15 cellular contexts compared by ENCODE assay signal in genomic region chr2:127392133-127392827, GRCh38. TPM values are rescaled to one million over a fixed set of nuclear protein-coding genes. Genes with fewer than 3 reads are reported as not detected.
DNase-seq lines count a peak whose midpoint lies in the region; ATAC-seq and TF ChIP-seq lines count a peak whose summit lies in the region.
"Had no signal": no experiment of that assay in that cellular context is flagged by ENCODE, and none has a peak within 500 bp of the region (broad histone marks: within the 10 kb centered on the region; RNA-seq: fewer than 3 reads in every experiment).

No MANE protein-coding gene starts in this region.

- H3K36me3 Mint-ChIP-seq in activated T-cell treated with anti-CD3 and anti-CD28 coated beads, Interleukin-2, amount 50 U/mL, for 24 hours (ENCODE audit: low read depth): no peaks in the 10 kb centered on the region
- peaks cover 21% of the 10 kb centered on the region for H3K36me3 Mint-ChIP-seq in central memory CD8-positive, alpha-beta T cell (ENCODE audit: insufficient read depth)
- H3K36me3 Mint-ChIP-seq in stimulated activated memory B cell treated with anti-CD40 and anti-IgM and Interleukin-4, amounts not matched to agents 10 μg/mL and 1 μg/mL and 100 μg/mL, for 72 hours: peaks cover 32% of the 10 kb centered on the region
- H3K36me3 Mint-ChIP-seq: neural progenitor cell had no signal

- no peak for DNase-seq in activated T-cell treated with anti-CD3 and anti-CD28 coated beads, Interleukin-2, amount 50 U/mL, for 24 hours
- no peak for DNase-seq in activated T-cell treated with anti-CD3 and anti-CD28 coated beads, Interleukin-2, amount 50 U/mL, for 1 hour
- DNase-seq in OCI-LY7 (ENCODE audit: low spot score) (no peak), NCI-H1694 treated with DMSO at 0.1 percent for 48 hours (lab: John Stamatoyannopoulos, UW) (no peak), ureter (ENCODE audit: low spot score) (no peak), NCI-H1048 (lab: John Stamatoyannopoulos, UW) (no peak)
- DNase-seq in central memory CD8-positive, alpha-beta T cell (ENCODE audit: low spot score in 2 of 2): no peak
- DNase-seq: amygdala; Calu3; effector CD8-positive, alpha-beta T cell; NCI-H1105 treated with DMSO at 0.1 percent for 48 hours; NCI-H446 treated with DMSO at 0.1 percent for 48 hours; stomach had no signal

- intact Hi-C loops in OCI-LY7 (cut with micrococcal nuclease; ENCODE audit: unreplicated experiment): no loop called here

- H3K27ac Mint-ChIP-seq in activated T-cell treated with anti-CD3 and anti-CD28 coated beads, Interleukin-2, amount 50 U/mL, for 24 hours: peak overlapping the region; percentile 81
- peak overlapping the region; percentile 32 for H3K27ac Mint-ChIP-seq in central memory CD8-positive, alpha-beta T cell (ENCODE audit: low read depth)
- H3K27ac Mint-ChIP-seq in stimulated activated memory B cell treated with anti-CD40 and anti-IgM and Interleukin-4, amounts not matched to agents 10 μg/mL and 1 μg/mL and 100 μg/mL, for 72 hours: peak overlapping the region; percentile 95
- H3K27ac Mint-ChIP-seq: neural progenitor cell had no signal

- peak overlapping the region; percentile 16 for H3K4me3 ChIP-seq in OCI-LY7 (ENCODE audit: low read depth, low read length, poor library complexity, severe bottlenecking)
- H3K4me3 ChIP-seq: neural progenitor cell, stomach had no signal

- H3K9me2 ChIP-seq in OCI-LY7 (ENCODE audit: insufficient read depth, low read length): no peaks in the 10 kb centered on the region

- no peaks in the 10 kb centered on the region for H3K27me3 Mint-ChIP-seq in activated T-cell treated with anti-CD3 and anti-CD28 coated beads, Interleukin-2, amount 50 U/mL, for 24 hours
- no peaks in the 10 kb centered on the region for H3K27me3 Mint-ChIP-seq in central memory CD8-positive, alpha-beta T cell
- H3K27me3 Mint-ChIP-seq in stimulated activated memory B cell treated with anti-CD40 and anti-IgM and Interleukin-4, amounts not matched to agents 10 μg/mL and 1 μg/mL and 100 μg/mL, for 72 hours: no peaks in the 10 kb centered on the region

- H3K36me3 ChIP-seq in OCI-LY7 (ENCODE audit: insufficient read depth, low read length): peaks cover 39% of the 10 kb centered on the region
- H3K36me3 ChIP-seq: neural progenitor cell, stomach had no signal

- H3K27ac ChIP-seq in OCI-LY7 (ENCODE audit: low read depth, low read length, poor library complexity, severe bottlenecking): peak overlapping the region; percentile 98
- H3K27ac ChIP-seq: neural progenitor cell, stomach had no signal

- no TSS peak for BruUV-seq in OCI-LY7 (replicated peaks; lab: Mats Ljungman, UMichigan)

- H3K4me3 Mint-ChIP-seq in activated T-cell treated with anti-CD3 and anti-CD28 coated beads, Interleukin-2, amount 50 U/mL, for 24 hours: no peak overlapping the region
- H3K4me3 Mint-ChIP-seq in central memory CD8-positive, alpha-beta T cell: no peak overlapping the region
- no peak overlapping the region for H3K4me3 Mint-ChIP-seq in stimulated activated memory B cell treated with anti-CD40 and anti-IgM and Interleukin-4, amounts not matched to agents 10 μg/mL and 1 μg/mL and 100 μg/mL, for 72 hours
- H3K4me3 Mint-ChIP-seq: neural progenitor cell had no signal

- H3K9me3 ChIP-seq in OCI-LY7 (ENCODE audit: low read length): peaks cover 10% of the 10 kb centered on the region
- H3K9me3 ChIP-seq: stomach had no signal

- TF ChIP-seq CTCF in OCI-LY7 (conservative IDR thresholded peaks at IDR 0.05; ENCODE audit: low read length): no peak

- H4K20me1 ChIP-seq in OCI-LY7 (ENCODE audit: insufficient read depth, low read length): no peaks in the 10 kb centered on the region

- POLR2A ChIA-PET in OCI-LY7 (lab: Charles Lee): no interaction called here

- H3K9me3 Mint-ChIP-seq in activated T-cell treated with anti-CD3 and anti-CD28 coated beads, Interleukin-2, amount 50 U/mL, for 24 hours: no peaks in the 10 kb centered on the region
- no peaks in the 10 kb centered on the region for H3K9me3 Mint-ChIP-seq in central memory CD8-positive, alpha-beta T cell
- H3K9me3 Mint-ChIP-seq in stimulated activated memory B cell treated with anti-CD40 and anti-IgM and Interleukin-4, amounts not matched to agents 10 μg/mL and 1 μg/mL and 100 μg/mL, for 72 hours: peaks cover 6% of the 10 kb centered on the region

- CTCF ChIA-PET in OCI-LY7 (lab: Charles Lee; ENCODE audit: unreplicated experiment): interaction anchor here (0.9 kb wide), 1 partner anchor 1363 kb away, joined by 3 read pairs; no protein-coding TSS in a partner anchor

- no peak overlapping the region; the same call in 1 of the 2 replicates for H2AFZ ChIP-seq in OCI-LY7 (ENCODE audit: low read length)
- H2AFZ ChIP-seq: neural progenitor cell had no signal

- H3K79me2 ChIP-seq in OCI-LY7 (ENCODE audit: insufficient read depth, low read depth, low read length): peaks cover 16% of the 10 kb centered on the region; the same call in 1 of the 2 replicates

- peaks cover 49% of the 10 kb centered on the region for H3K4me1 ChIP-seq in OCI-LY7 (ENCODE audit: insufficient read depth, low read length, poor library complexity, severe bottlenecking)
- H3K4me1 ChIP-seq: neural progenitor cell had no signal

- no peak for ATAC-seq in central memory CD8-positive, alpha-beta T cell (replicated peaks; ENCODE audit: extremely low read depth, poor library complexity, severe bottlenecking)
- no peak for ATAC-seq in stimulated activated memory B cell treated with anti-CD40 and anti-IgM and Interleukin-4, amounts not matched to agents 10 μg/mL and 1 μg/mL and 100 μg/mL, for 72 hours

- peaks cover 46% of the 10 kb centered on the region for H3K4me1 Mint-ChIP-seq in activated T-cell treated with anti-CD3 and anti-CD28 coated beads, Interleukin-2, amount 50 U/mL, for 24 hours (ENCODE audit: low read depth)
- peaks cover 24% of the 10 kb centered on the region for H3K4me1 Mint-ChIP-seq in central memory CD8-positive, alpha-beta T cell
- peaks cover 48% of the 10 kb centered on the region for H3K4me1 Mint-ChIP-seq in stimulated activated memory B cell treated with anti-CD40 and anti-IgM and Interleukin-4, amounts not matched to agents 10 μg/mL and 1 μg/mL and 100 μg/mL, for 72 hours

- H3K4me2 ChIP-seq in OCI-LY7 (ENCODE audit: low read length): peak overlapping the region; percentile 100
- H3K4me2 ChIP-seq: neural progenitor cell had no signal

RNA-seq across cellular contexts. Expression of gene MAP3K2, which starts 4.5 kb away (rescaled TPM):
- 33.2 and 47.5 TPM in 2 replicates for total RNA-seq in OCI-LY7 (2014; rRNA removed; shearing (Covaris generic))
- 52.5 and 55.9 TPM in 2 replicates for total RNA-seq in OCI-LY7 (2022)
- 73.2 TPM for total RNA-seq in ureter

RNA-seq across cellular contexts. Expression of gene PROC, which starts 25.9 kb away (rescaled TPM):
- total RNA-seq in OCI-LY7 (2014; rRNA removed; shearing (Covaris generic)): 0.41 TPM in 1 of 2 replicates, not detected in the other
- total RNA-seq in OCI-LY7 (2022): 0.59 TPM in 1 of 2 replicates, not detected in the other
- total RNA-seq in ureter: not detected

Comparison
In these comparisons a context has a peak if more than half of its experiments do, and no peak if none do; other contexts are left out.
1. H3K27ac Mint-ChIP-seq: peak in every context shown above with its lines; median percentile 95 in stimulated activated memory B cell treated with anti-CD40 and anti-IgM and Interleukin-4, amounts not matched to agents 10 μg/mL and 1 μg/mL and 100 μg/mL, for 72 hours; 81 in activated T-cell treated with anti-CD3 and anti-CD28 coated beads, Interleukin-2, amount 50 U/mL, for 24 hours; 32 in central memory CD8-positive, alpha-beta T cell.